21 cellular contexts compared by ENCODE assay signal in the genomic region with DNA sequence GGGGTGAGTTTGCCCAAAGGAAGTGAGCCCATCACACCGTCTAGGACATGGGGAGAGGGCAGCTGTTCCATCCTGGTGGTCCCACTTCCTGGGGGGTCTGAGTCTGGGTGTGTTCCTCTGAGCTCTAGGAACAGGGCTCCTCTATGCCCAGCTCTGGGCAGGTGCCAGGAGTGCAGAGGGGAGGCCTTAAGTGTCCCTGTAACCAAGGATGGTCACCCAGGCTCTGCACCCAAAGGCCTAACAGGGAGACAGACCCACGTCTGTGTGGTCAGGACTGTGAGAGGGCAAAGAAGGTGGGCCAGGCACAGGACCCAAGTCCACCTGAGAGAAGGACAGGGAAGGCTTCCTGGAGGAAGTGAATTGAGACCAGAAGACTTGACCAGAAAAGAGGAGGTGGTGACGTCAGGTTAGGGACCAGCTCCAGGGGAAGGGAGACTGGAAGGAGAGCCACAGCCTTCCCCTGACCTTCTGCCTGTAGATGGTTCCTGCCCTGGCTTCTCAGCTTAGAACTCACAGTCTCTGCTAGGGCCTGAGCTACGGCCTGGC. TPM values are rescaled to one million over a fixed set of nuclear protein-coding genes. Genes with fewer than 3 reads are reported as not detected.
DNase-seq lines count a peak whose midpoint lies in the region; ATAC-seq and TF ChIP-seq lines count a peak whose summit lies in the region.
"Had no signal": no experiment of that assay in that cellular context is flagged by ENCODE, and none has a peak within 500 bp of the region (broad histone marks: within the 10 kb centered on the region; RNA-seq: fewer than 3 reads in every experiment).

No MANE protein-coding gene starts in this region.

- DNase-seq in activated naive CD4-positive, alpha-beta T cell (lab: John Stamatoyannopoulos, UW), result no peak
- peak in 1 of 10 donors; percentile 19 for DNase-seq in naive thymus-derived CD8-positive, alpha-beta T cell
- DNase-seq in upper lobe of right lung, result peak; percentile 46
- DNase-seq in breast epithelium (ENCODE audit: low spot score in 2 of 2), result no peak
- no peak for DNase-seq in activated gamma-delta T cell treated with Interleukin-2 at 50 U/mL for 16 hours
- no peak for DNase-seq in retina
- DNase-seq: activated CD4-positive, alpha-beta T cell treated with anti-CD3 and anti-CD28 coated beads for 36 hours; activated effector memory CD4-positive, alpha-beta T cell treated with Interleukin-2 at 50 U/mL for 16 hours; cerebellar nuclear complex; DMS79; effector memory CD4-positive, alpha-beta T cell; KG1; NCI-H1092 treated with DMSO at 0.1 percent for 48 hours; NCI-H524; stimulated activated CD4-positive, alpha-beta T cell treated with anti-CD3 and anti-CD28 coated beads, Interleukin-2, amount 100 ng/mL, for 24 hours; stimulated activated naive CD8-positive, alpha-beta T cell treated with anti-CD3 and anti-CD28 coated beads, Interleukin-15, Interleukin-2, amounts not matched to agents 100 U/mL and 50 U/mL, for 24 hours had no signal

- intact Hi-C loops in upper lobe of right lung (cut with DNase I) (no loop called here), breast epithelium (cut with DNase I; ENCODE audit: low total_unique reads) (no loop called here)

- no peaks in the 10 kb centered on the region for H3K36me3 Mint-ChIP-seq in activated naive CD4-positive, alpha-beta T cell treated with anti-CD3 and anti-CD28 coated beads, Interleukin-2, amount 50 U/mL, for 24 hours
- no peaks in the 10 kb centered on the region for H3K36me3 Mint-ChIP-seq in naive thymus-derived CD8-positive, alpha-beta T cell

- H3K27ac ChIP-seq in angular gyrus (ENCODE audit: low read depth, low read length) (peak overlapping the region; percentile 65), upper lobe of right lung (no peak overlapping the region), breast epithelium (no peak overlapping the region)
- H3K27ac ChIP-seq: A549, parathyroid adenoma, upper lobe of left lung had no signal

- H3K4me1 ChIP-seq in upper lobe of right lung (peaks cover 5% of the 10 kb centered on the region), breast epithelium (peaks cover 0 to 5% of the 10 kb centered on the region in 2 donors)
- H3K4me1 ChIP-seq: A549, parathyroid adenoma had no signal

- peaks cover 29% of the 10 kb centered on the region for H3K27me3 ChIP-seq in upper lobe of right lung
- H3K27me3 ChIP-seq in breast epithelium, result peaks cover 0 to 13% of the 10 kb centered on the region in 2 donors

- no peaks in the 10 kb centered on the region for H3K9me3 Mint-ChIP-seq in activated naive CD4-positive, alpha-beta T cell treated with anti-CD3 and anti-CD28 coated beads, Interleukin-2, amount 50 U/mL, for 24 hours
- no peaks in the 10 kb centered on the region for H3K9me3 Mint-ChIP-seq in naive thymus-derived CD8-positive, alpha-beta T cell

- no peak overlapping the region for H3K27ac Mint-ChIP-seq in activated naive CD4-positive, alpha-beta T cell treated with anti-CD3 and anti-CD28 coated beads, Interleukin-2, amount 50 U/mL, for 24 hours
- H3K27ac Mint-ChIP-seq in naive thymus-derived CD8-positive, alpha-beta T cell, result peak overlapping the region in 2 of 10 donors; percentile 15 to 41
- H3K27ac Mint-ChIP-seq: activated CD4-positive, alpha-beta T cell treated with anti-CD3 and anti-CD28 coated beads for 36 hours had no signal

- no peak for TF ChIP-seq CTCF in upper lobe of right lung (IDR thresholded peaks at IDR 0.05)
- TF ChIP-seq CTCF in breast epithelium (IDR thresholded peaks at IDR 0.05), result no peak

- ATAC-seq in naive thymus-derived CD8-positive, alpha-beta T cell, result no peak
- ATAC-seq in upper lobe of right lung, result no peak
- ATAC-seq: activated CD4-positive, alpha-beta T cell treated with anti-CD3 and anti-CD28 coated beads for 36 hours; stimulated activated naive CD8-positive, alpha-beta T cell treated with anti-CD3 and anti-CD28 coated beads, Interleukin-15, Interleukin-2, amounts not matched to agents 100 U/mL and 50 U/mL, for 24 hours had no signal

- peaks cover 1% of the 10 kb centered on the region for H3K27me3 Mint-ChIP-seq in activated naive CD4-positive, alpha-beta T cell treated with anti-CD3 and anti-CD28 coated beads, Interleukin-2, amount 50 U/mL, for 24 hours
- peaks cover 0 to 15% (median 5%) of the 10 kb centered on the region in 5 donors for H3K27me3 Mint-ChIP-seq in naive thymus-derived CD8-positive, alpha-beta T cell

- H3K36me3 ChIP-seq in upper lobe of right lung (no peaks in the 10 kb centered on the region), breast epithelium (no peaks in the 10 kb centered on the region)
- H3K36me3 ChIP-seq: upper lobe of left lung had no signal

- H3K9me3 ChIP-seq in upper lobe of right lung (no peaks in the 10 kb centered on the region), breast epithelium (no peaks in the 10 kb centered on the region)
- H3K9me3 ChIP-seq: A549, upper lobe of left lung had no signal

- H3K4me1 Mint-ChIP-seq in activated naive CD4-positive, alpha-beta T cell treated with anti-CD3 and anti-CD28 coated beads, Interleukin-2, amount 50 U/mL, for 24 hours, result peaks cover 30% of the 10 kb centered on the region
- H3K4me1 Mint-ChIP-seq in naive thymus-derived CD8-positive, alpha-beta T cell, result peaks cover 11 to 30% (median 28%) of the 10 kb centered on the region in 4 donors

- POLR2A ChIA-PET in naive thymus-derived CD8-positive, alpha-beta T cell (lab: Charles Lee), result interaction anchor here (1.1 kb wide), 1 partner anchor 9 kb away, joined by 3 read pairs; no protein-coding TSS in a partner anchor

- TF ChIP-seq POLR2A in breast epithelium (IDR thresholded peaks at IDR 0.05), result no peak

- H3K4me3 ChIP-seq in upper lobe of right lung, result no peak overlapping the region
- no peak overlapping the region for H3K4me3 ChIP-seq in breast epithelium
- H3K4me3 ChIP-seq: A549, upper lobe of left lung had no signal

- peak overlapping the region; percentile 39 for H3K4me3 Mint-ChIP-seq in activated naive CD4-positive, alpha-beta T cell treated with anti-CD3 and anti-CD28 coated beads, Interleukin-2, amount 50 U/mL, for 24 hours
- H3K4me3 Mint-ChIP-seq in naive thymus-derived CD8-positive, alpha-beta T cell, result peak overlapping the region in 7 of 10 donors; percentile 34 to 74 (median 53)
- H3K4me3 Mint-ChIP-seq: activated CD4-positive, alpha-beta T cell treated with anti-CD3 and anti-CD28 coated beads for 36 hours had no signal

RNA-seq across cellular contexts. Expression of a gene that starts 11.3 kb away (rescaled TPM):
- 100 to 1,000 TPM in 1 of 2 experiments, 10 to 100 TPM in 1; 98.2 to 109 TPM for total RNA-seq in naive thymus-derived CD8-positive, alpha-beta T cell
- 1 to 10 TPM; 1.3 to 3.4 (median 2.4) TPM for polyA plus RNA-seq in naive thymus-derived CD8-positive, alpha-beta T cell
- total RNA-seq in upper lobe of right lung, result 47.4 TPM
- total RNA-seq in breast epithelium, result 10 to 100 TPM; 24.2 to 43.3 (median 36.1) TPM
